1 cellular context compared by ENCODE assay signal in the genomic region with DNA sequence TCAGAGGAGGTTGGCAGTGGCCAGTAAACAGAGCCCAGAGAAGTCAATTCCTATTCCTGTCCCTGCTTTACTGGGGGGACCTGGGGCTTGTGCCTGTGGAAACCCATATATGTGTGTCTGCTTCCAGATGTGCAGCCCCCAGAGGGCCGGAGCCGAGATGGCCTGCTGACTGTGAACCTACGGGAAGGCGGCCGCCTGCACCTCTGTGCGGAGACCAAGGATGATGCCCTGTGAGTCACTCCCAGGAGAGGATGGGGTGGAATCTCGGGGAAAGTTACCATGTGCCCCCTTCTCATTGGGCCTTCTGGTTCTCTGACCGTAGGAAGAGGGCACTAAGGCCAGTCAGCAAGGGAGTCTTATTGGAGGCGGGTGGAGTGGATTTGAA.
TF ChIP-seq lines count a peak whose summit lies in the region.

No MANE protein-coding gene starts in this region.

TF ChIP-seq in HepG2, 621 proteins besides CTCF, POLR2A, EP300 and RAD21:
- TF ChIP-seq RFX5 (IDR thresholded peaks at IDR 0.05; ENCODE audit: low read depth, low read length), result no peak
- TF ChIP-seq, protein P1, sequence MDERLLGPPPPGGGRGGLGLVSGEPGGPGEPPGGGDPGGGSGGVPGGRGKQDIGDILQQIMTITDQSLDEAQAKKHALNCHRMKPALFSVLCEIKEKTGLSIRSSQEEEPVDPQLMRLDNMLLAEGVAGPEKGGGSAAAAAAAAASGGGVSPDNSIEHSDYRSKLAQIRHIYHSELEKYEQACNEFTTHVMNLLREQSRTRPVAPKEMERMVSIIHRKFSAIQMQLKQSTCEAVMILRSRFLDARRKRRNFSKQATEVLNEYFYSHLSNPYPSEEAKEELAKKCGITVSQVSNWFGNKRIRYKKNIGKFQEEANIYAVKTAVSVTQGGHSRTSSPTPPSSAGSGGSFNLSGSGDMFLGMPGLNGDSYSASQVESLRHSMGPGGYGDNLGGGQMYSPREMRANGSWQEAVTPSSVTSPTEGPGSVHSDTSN (CRISPR knock-in tag; IDR thresholded peaks at IDR 0.05), result no peak
- TF ChIP-seq NCOR1 (IDR thresholded peaks at IDR 0.05; ENCODE audit: borderline replicate concordance, low read length), result no peak
- TF ChIP-seq, protein P2, sequence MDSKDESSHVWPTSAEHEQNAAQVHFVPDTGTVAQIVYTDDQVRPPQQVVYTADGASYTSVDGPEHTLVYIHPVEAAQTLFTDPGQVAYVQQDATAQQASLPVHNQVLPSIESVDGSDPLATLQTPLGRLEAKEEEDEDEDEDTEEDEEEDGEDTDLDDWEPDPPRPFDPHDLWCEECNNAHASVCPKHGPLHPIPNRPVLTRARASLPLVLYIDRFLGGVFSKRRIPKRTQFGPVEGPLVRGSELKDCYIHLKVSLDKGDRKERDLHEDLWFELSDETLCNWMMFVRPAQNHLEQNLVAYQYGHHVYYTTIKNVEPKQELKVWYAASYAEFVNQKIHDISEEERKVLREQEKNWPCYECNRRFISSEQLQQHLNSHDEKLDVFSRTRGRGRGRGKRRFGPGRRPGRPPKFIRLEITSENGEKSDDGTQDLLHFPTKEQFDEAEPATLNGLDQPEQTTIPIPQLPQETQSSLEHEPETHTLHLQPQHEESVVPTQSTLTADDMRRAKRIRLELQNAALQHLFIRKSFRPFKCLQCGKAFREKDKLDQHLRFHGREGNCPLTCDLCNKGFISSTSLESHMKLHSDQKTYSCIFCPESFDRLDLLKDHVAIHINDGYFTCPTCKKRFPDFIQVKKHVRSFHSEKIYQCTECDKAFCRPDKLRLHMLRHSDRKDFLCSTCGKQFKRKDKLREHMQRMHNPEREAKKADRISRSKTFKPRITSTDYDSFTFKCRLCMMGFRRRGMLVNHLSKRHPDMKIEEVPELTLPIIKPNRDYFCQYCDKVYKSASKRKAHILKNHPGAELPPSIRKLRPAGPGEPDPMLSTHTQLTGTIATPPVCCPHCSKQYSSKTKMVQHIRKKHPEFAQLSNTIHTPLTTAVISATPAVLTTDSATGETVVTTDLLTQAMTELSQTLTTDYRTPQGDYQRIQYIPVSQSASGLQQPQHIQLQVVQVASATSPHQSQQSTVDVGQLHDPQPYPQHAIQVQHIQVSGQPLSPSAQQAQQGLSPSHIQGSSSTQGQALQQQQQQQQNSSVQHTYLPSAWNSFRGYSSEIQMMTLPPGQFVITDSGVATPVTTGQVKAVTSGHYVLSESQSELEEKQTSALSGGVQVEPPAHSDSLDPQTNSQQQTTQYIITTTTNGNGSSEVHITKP (CRISPR knock-in tag; IDR thresholded peaks at IDR 0.05; ENCODE audit: low read depth), result no peak
- no peak for TF ChIP-seq TBL1XR1 (IDR thresholded peaks at IDR 0.05; ENCODE audit: borderline replicate concordance, low read length, partially characterized antibody)
- TF ChIP-seq ZNF775 (CRISPR knock-in tag; IDR thresholded peaks at IDR 0.05; ENCODE audit: borderline replicate concordance), result no peak
- peak; percentile 9; the same call in 1 of the 2 replicates for TF ChIP-seq YEATS4 (CRISPR knock-in tag; IDR thresholded peaks at IDR 0.05; ENCODE audit: borderline replicate concordance)
- TF ChIP-seq MAF1 (CRISPR knock-in tag; IDR thresholded peaks at IDR 0.05; ENCODE audit: borderline replicate concordance), result 0 out of 2 replicates have a peak, but pooled peaks have one; percentile 27
- TF ChIP-seq, protein P3, sequence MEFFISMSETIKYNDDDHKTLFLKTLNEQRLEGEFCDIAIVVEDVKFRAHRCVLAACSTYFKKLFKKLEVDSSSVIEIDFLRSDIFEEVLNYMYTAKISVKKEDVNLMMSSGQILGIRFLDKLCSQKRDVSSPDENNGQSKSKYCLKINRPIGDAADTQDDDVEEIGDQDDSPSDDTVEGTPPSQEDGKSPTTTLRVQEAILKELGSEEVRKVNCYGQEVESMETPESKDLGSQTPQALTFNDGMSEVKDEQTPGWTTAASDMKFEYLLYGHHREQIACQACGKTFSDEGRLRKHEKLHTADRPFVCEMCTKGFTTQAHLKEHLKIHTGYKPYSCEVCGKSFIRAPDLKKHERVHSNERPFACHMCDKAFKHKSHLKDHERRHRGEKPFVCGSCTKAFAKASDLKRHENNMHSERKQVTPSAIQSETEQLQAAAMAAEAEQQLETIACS (CRISPR knock-in tag; IDR thresholded peaks at IDR 0.05), result peak; percentile 46; the same call in 1 of the 2 replicates
- TF ChIP-seq ZFP90 (CRISPR knock-in tag; IDR thresholded peaks at IDR 0.05; ENCODE audit: borderline replicate concordance), result 0 out of 2 replicates have a peak, but pooled peaks have one; percentile 26
- peak; percentile 29; the same call in 1 of the 2 replicates for TF ChIP-seq ZC3H13 (CRISPR knock-in tag; IDR thresholded peaks at IDR 0.05)
- TF ChIP-seq MZF1 (CRISPR knock-in tag; IDR thresholded peaks at IDR 0.05; ENCODE audit: borderline replicate concordance), result no peak
- no peak for TF ChIP-seq ZNF549 (CRISPR knock-in tag; IDR thresholded peaks at IDR 0.05)
- peak; percentile 30 for TF ChIP-seq AGO2 (optimal IDR thresholded peaks at IDR 0.05; ENCODE audit: low read depth, low read length)
- TF ChIP-seq, protein P4, sequence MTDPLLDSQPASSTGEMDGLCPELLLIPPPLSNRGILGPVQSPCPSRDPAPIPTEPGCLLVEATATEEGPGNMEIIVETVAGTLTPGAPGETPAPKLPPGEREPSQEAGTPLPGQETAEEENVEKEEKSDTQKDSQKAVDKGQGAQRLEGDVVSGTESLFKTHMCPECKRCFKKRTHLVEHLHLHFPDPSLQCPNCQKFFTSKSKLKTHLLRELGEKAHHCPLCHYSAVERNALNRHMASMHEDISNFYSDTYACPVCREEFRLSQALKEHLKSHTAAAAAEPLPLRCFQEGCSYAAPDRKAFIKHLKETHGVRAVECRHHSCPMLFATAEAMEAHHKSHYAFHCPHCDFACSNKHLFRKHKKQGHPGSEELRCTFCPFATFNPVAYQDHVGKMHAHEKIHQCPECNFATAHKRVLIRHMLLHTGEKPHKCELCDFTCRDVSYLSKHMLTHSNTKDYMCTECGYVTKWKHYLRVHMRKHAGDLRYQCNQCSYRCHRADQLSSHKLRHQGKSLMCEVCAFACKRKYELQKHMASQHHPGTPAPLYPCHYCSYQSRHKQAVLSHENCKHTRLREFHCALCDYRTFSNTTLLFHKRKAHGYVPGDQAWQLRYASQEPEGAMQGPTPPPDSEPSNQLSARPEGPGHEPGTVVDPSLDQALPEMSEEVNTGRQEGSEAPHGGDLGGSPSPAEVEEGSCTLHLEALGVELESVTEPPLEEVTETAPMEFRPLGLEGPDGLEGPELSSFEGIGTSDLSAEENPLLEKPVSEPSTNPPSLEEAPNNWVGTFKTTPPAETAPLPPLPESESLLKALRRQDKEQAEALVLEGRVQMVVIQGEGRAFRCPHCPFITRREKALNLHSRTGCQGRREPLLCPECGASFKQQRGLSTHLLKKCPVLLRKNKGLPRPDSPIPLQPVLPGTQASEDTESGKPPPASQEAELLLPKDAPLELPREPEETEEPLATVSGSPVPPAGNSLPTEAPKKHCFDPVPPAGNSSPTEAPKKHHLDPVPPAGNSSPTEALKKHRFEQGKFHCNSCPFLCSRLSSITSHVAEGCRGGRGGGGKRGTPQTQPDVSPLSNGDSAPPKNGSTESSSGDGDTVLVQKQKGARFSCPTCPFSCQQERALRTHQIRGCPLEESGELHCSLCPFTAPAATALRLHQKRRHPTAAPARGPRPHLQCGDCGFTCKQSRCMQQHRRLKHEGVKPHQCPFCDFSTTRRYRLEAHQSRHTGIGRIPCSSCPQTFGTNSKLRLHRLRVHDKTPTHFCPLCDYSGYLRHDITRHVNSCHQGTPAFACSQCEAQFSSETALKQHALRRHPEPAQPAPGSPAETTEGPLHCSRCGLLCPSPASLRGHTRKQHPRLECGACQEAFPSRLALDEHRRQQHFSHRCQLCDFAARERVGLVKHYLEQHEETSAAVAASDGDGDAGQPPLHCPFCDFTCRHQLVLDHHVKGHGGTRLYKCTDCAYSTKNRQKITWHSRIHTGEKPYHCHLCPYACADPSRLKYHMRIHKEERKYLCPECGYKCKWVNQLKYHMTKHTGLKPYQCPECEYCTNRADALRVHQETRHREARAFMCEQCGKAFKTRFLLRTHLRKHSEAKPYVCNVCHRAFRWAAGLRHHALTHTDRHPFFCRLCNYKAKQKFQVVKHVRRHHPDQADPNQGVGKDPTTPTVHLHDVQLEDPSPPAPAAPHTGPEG (CRISPR knock-in tag; IDR thresholded peaks at IDR 0.05), result 0 out of 2 replicates have a peak, but pooled peaks have one; percentile 36
- TF ChIP-seq, protein P5, sequence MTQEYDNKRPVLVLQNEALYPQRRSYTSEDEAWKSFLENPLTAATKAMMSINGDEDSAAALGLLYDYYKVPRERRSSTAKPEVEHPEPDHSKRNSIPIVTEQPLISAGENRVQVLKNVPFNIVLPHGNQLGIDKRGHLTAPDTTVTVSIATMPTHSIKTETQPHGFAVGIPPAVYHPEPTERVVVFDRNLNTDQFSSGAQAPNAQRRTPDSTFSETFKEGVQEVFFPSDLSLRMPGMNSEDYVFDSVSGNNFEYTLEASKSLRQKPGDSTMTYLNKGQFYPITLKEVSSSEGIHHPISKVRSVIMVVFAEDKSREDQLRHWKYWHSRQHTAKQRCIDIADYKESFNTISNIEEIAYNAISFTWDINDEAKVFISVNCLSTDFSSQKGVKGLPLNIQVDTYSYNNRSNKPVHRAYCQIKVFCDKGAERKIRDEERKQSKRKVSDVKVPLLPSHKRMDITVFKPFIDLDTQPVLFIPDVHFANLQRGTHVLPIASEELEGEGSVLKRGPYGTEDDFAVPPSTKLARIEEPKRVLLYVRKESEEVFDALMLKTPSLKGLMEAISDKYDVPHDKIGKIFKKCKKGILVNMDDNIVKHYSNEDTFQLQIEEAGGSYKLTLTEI (CRISPR knock-in tag; conservative IDR thresholded peaks at IDR 0.05), result no peak
- TF ChIP-seq CEBPG (CRISPR knock-in tag; IDR thresholded peaks at IDR 0.05), result no peak
- TF ChIP-seq ZNF83 (CRISPR knock-in tag; IDR thresholded peaks at IDR 0.05; ENCODE audit: borderline replicate concordance), result no peak
